23 cellular contexts compared by ENCODE assay signal in genomic region chr20:20440473-20440872, GRCh38.
DNase-seq lines count a peak whose midpoint lies in the region; ATAC-seq, FAIRE-seq and TF ChIP-seq lines count a peak whose summit lies in the region.
"Had no signal": no experiment of that assay in that cellular context is flagged by ENCODE, and none has a peak within 500 bp of the region (broad histone marks: within the 10 kb centered on the region; RNA-seq: fewer than 3 reads in every experiment).

No MANE protein-coding gene starts in this region.

- peak overlapping the region in 1 of 2 donors; percentile 6 for H3K9ac ChIP-seq in colonic mucosa (ENCODE audit: low read depth in 2 of 2, low read length in 2 of 2)

- H3K4me3 Mint-ChIP-seq in activated CD4-positive, alpha-beta T cell treated with anti-CD3 and anti-CD28 coated beads for 36 hours: no peak overlapping the region
- H3K4me3 Mint-ChIP-seq: central memory CD8-positive, alpha-beta T cell; H9 had no signal

- FAIRE-seq in GM12892 (lab: Jason Lieb, UNC): no peak
- FAIRE-seq: G401.6, small intestine had no signal

- ATAC-seq in GM19035 (IDR thresholded peaks at IDR 0.05; ENCODE audit: unreplicated experiment) (no peak), esophagus mucosa (no peak)
- no peak for ATAC-seq in activated CD4-positive, alpha-beta T cell treated with anti-CD3 and anti-CD28 coated beads for 36 hours
- ATAC-seq: gastroesophageal sphincter had no signal

- no peak for TF ChIP-seq POLR2A in GM12892 (IDR thresholded peaks at IDR 0.05; ENCODE audit: low read depth, low read length)

- no peaks in the 10 kb centered on the region for H3K4me1 Mint-ChIP-seq in activated CD4-positive, alpha-beta T cell treated with anti-CD3 and anti-CD28 coated beads for 36 hours

- in situ Hi-C loops in G401 (cut with HindIII; ENCODE audit: low sequenced_read_pairs): no loop called here

- H3K27me3 Mint-ChIP-seq in activated CD4-positive, alpha-beta T cell treated with anti-CD3 and anti-CD28 coated beads for 36 hours: no peaks in the 10 kb centered on the region
- H3K27me3 Mint-ChIP-seq: central memory CD8-positive, alpha-beta T cell had no signal

- no peak overlapping the region for H3K4me3 ChIP-seq in colonic mucosa
- H3K4me3 ChIP-seq: esophagus muscularis mucosa, gastroesophageal sphincter, prostate gland had no signal

- H3K9me3 Mint-ChIP-seq in activated CD4-positive, alpha-beta T cell treated with anti-CD3 and anti-CD28 coated beads for 36 hours (ENCODE audit: low read depth): no peaks in the 10 kb centered on the region
- H3K9me3 Mint-ChIP-seq: central memory CD8-positive, alpha-beta T cell; H9 had no signal

- intact Hi-C loops in colonic mucosa (cut with DNase I): no loop called here
- intact Hi-C loops in activated CD4-positive, alpha-beta T cell treated with anti-CD3 and anti-CD28 coated beads for 36 hours (cut with DNase I, micrococcal nuclease): no loop called here

- H3K4me1 ChIP-seq in colonic mucosa: no peaks in the 10 kb centered on the region
- H3K4me1 ChIP-seq: gastroesophageal sphincter, prostate gland had no signal

- no peak for TF ChIP-seq CTCF in colonic mucosa (IDR thresholded peaks at IDR 0.05)

- H3K9me3 ChIP-seq in colonic mucosa: no peaks in the 10 kb centered on the region
- H3K9me3 ChIP-seq: esophagus muscularis mucosa, gastroesophageal sphincter, prostate gland had no signal

- H3K27ac Mint-ChIP-seq in activated CD4-positive, alpha-beta T cell treated with anti-CD3 and anti-CD28 coated beads for 36 hours: no peak overlapping the region

- no peaks in the 10 kb centered on the region for H3K27me3 ChIP-seq in colonic mucosa
- H3K27me3 ChIP-seq: esophagus muscularis mucosa, gastroesophageal sphincter had no signal

- H3K36me3 Mint-ChIP-seq in activated CD4-positive, alpha-beta T cell treated with anti-CD3 and anti-CD28 coated beads for 36 hours (ENCODE audit: low read depth): peaks cover 8% of the 10 kb centered on the region

- no peak overlapping the region for H3K27ac ChIP-seq in colonic mucosa
- H3K27ac ChIP-seq: esophagus muscularis mucosa, gastroesophageal sphincter, prostate gland had no signal

- DNase-seq in G401 (ENCODE audit: low spot score) (peak; percentile 81), NCI-H1436 (lab: John Stamatoyannopoulos, UW) (peak; percentile 79), NCI-H526 (lab: John Stamatoyannopoulos, UW) (peak; percentile 70 to 87), colonic mucosa (peak; percentile 24), GM12892 (ENCODE audit: insufficient read length) (no peak)
- no peak for DNase-seq in activated CD4-positive, alpha-beta T cell treated with anti-CD3 and anti-CD28 coated beads for 36 hours
- DNase-seq: activated naive CD4-positive, alpha-beta T cell treated with Interleukin-2 at 50 U/mL for 16 hours; activated T-cell treated with anti-CD3 and anti-CD28 coated beads for 4 hours; effector CD8-positive, alpha-beta T cell; H9; Karpas-422; kidney glomerular epithelial cell; midbrain; stimulated activated CD4-positive, alpha-beta T cell treated with anti-CD3 and anti-CD28 coated beads, Interleukin-2, amount 100 ng/mL, for 48 hours; T-helper 1 cell had no signal

- POLR2A ChIA-PET in activated CD4-positive, alpha-beta T cell treated with anti-CD3 and anti-CD28 coated beads for 36 hours (lab: Charles Lee): no interaction called here

- no peaks in the 10 kb centered on the region for H3K36me3 ChIP-seq in colonic mucosa
- H3K36me3 ChIP-seq: prostate gland had no signal

- CTCF ChIA-PET in activated CD4-positive, alpha-beta T cell treated with anti-CD3 and anti-CD28 coated beads for 36 hours (lab: Charles Lee): interaction anchor here (1.5 kb wide), 1 partner anchor 9 kb away, joined by 5 read pairs; no protein-coding TSS in a partner anchor

Comparison
In these comparisons a context has a peak if more than half of its experiments do, and no peak if none do; other contexts are left out.
1. DNase-seq: peak in G401 (single experiment), NCI-H1436 (single experiment), NCI-H526 (2 of 2) and colonic mucosa (single experiment); none in GM12892 (single experiment) and activated CD4-positive, alpha-beta T cell treated with anti-CD3 and anti-CD28 coated beads for 36 hours (single experiment).